ENCODE assay signal across 1 cellular context in the genomic region with DNA sequence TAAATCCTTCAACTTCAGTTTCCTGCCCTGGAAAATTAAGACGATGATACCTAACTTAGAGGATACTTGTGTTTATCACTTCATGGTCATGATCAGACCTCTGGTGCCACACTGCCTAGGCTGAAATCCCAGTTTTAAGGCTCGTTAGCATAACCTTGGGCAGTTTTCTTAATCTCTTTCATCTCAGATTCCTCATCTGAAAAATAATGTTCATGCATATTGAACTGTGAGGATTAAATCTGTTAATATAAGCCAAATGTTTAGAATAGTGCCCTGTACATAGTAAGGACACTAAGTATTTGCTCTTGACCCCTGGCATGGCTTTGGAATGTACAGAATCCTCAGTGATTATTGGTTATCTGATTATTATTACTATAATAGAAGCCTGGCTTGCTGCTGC.
TF ChIP-seq lines count a peak whose summit lies in the region.

No MANE protein-coding gene starts in this region.

TF ChIP-seq in SK-N-SH treated with all-trans-retinoic acid at 6 μM for 48 hours, 23 proteins besides CTCF, POLR2A, EP300 and RAD21 (continued from another document):
- TF ChIP-seq, protein P1, sequence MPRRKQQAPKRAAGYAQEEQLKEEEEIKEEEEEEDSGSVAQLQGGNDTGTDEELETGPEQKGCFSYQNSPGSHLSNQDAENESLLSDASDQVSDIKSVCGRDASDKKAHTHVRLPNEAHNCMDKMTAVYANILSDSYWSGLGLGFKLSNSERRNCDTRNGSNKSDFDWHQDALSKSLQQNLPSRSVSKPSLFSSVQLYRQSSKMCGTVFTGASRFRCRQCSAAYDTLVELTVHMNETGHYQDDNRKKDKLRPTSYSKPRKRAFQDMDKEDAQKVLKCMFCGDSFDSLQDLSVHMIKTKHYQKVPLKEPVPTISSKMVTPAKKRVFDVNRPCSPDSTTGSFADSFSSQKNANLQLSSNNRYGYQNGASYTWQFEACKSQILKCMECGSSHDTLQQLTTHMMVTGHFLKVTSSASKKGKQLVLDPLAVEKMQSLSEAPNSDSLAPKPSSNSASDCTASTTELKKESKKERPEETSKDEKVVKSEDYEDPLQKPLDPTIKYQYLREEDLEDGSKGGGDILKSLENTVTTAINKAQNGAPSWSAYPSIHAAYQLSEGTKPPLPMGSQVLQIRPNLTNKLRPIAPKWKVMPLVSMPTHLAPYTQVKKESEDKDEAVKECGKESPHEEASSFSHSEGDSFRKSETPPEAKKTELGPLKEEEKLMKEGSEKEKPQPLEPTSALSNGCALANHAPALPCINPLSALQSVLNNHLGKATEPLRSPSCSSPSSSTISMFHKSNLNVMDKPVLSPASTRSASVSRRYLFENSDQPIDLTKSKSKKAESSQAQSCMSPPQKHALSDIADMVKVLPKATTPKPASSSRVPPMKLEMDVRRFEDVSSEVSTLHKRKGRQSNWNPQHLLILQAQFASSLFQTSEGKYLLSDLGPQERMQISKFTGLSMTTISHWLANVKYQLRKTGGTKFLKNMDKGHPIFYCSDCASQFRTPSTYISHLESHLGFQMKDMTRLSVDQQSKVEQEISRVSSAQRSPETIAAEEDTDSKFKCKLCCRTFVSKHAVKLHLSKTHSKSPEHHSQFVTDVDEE (CRISPR knock-in tag; IDR thresholded peaks at IDR 0.05) = no peak
- TF ChIP-seq TOX (CRISPR knock-in tag; IDR thresholded peaks at IDR 0.05; ENCODE audit: borderline replicate concordance) = no peak
- TF ChIP-seq ZNF70 (CRISPR knock-in tag; IDR thresholded peaks at IDR 0.05) = no peak
